20 cellular contexts compared by ENCODE assay signal in genomic region chr11:63709336-63709735, GRCh38. TPM values are rescaled to one million over a fixed set of nuclear protein-coding genes. Genes with fewer than 3 reads are reported as not detected.
A peak's percentile ranks its signal among the peaks of the same experiment; 100 is the strongest.
DNase-seq lines count a peak whose midpoint lies in the region; ATAC-seq, FAIRE-seq and TF ChIP-seq lines count a peak whose summit lies in the region.
"Had no signal": no experiment of that assay in that cellular context is flagged by ENCODE, and none has a peak within 500 bp of the region (broad histone marks: within the 10 kb centered on the region; RNA-seq: fewer than 3 reads in every experiment).

No MANE protein-coding gene starts in this region.

- no peak overlapping the region for H3K18ac ChIP-seq in IMR-90 (ENCODE audit: low read depth, low read length)

- H3K9me1 ChIP-seq in IMR-90 (ENCODE audit: insufficient read depth, low read length): no peaks in the 10 kb centered on the region
- no peaks in the 10 kb centered on the region for H3K9me1 ChIP-seq in endothelial cell of umbilical vein (replicated peaks; ENCODE audit: control insufficient read depth, extremely low read depth, insufficient read depth, low read length)

- no peak overlapping the region for H3K14ac ChIP-seq in IMR-90 (replicated peaks; ENCODE audit: low read depth, low read length)

- no peaks in the 10 kb centered on the region for H3K36me3 Mint-ChIP-seq in mesothelial cell of epicardium

- H3K4me2 ChIP-seq in IMR-90 (ENCODE audit: low read depth, low read length) (peak overlapping the region; percentile 34; the same call in 1 of the 2 replicates), endothelial cell of umbilical vein (ENCODE audit: insufficient read depth, low read length) (peak overlapping the region; percentile 93)
- H3K4me2 ChIP-seq: GM23338, KMS-11 had no signal

- in situ Hi-C loops in IMR-90 (cut with MboI; ENCODE audit: low sequenced_read_pairs) (no loop called here), GM13976 (cut with MboI; ENCODE audit: low sequenced_read_pairs, unreplicated experiment) (no loop called here)

- no peak overlapping the region for H3K4me3 Mint-ChIP-seq in mesothelial cell of epicardium
- H3K4me3 Mint-ChIP-seq: GM23338 had no signal

- H3K27ac Mint-ChIP-seq in mesothelial cell of epicardium: peak overlapping the region; percentile 53
- H3K27ac Mint-ChIP-seq: GM23338 had no signal

- ATAC-seq in IMR-90 (ENCODE audit: low read depth): no peak; the same call in 1 of the 2 replicates
- ATAC-seq: GM23338, HepG2 had no signal

- H3K9me3 ChIP-seq in IMR-90 (ENCODE audit: control insufficient read depth, insufficient read depth, low read length): no peaks in the 10 kb centered on the region
- no peaks in the 10 kb centered on the region for H3K9me3 ChIP-seq in endothelial cell of umbilical vein (replicated peaks; ENCODE audit: control insufficient read depth, insufficient read depth, low read length)
- H3K9me3 ChIP-seq in adrenal gland (replicated peaks in 1 of 3): no peaks in the 10 kb centered on the region

- no peak overlapping the region for H2BK15ac ChIP-seq in IMR-90 (ENCODE audit: low read depth, low read length)

- FAIRE-seq in endothelial cell of umbilical vein (lab: Jason Lieb, UNC) (no peak), GM12891 (lab: Jason Lieb, UNC) (no peak)
- FAIRE-seq: A204.1, HepG2 had no signal

- H3K4me1 ChIP-seq in IMR-90 (ENCODE audit: control insufficient read depth, insufficient read depth, low read length) (peaks cover 4% of the 10 kb centered on the region), endothelial cell of umbilical vein (ENCODE audit: control insufficient read depth, extremely low read depth, insufficient read depth, low read length) (peaks cover 24% of the 10 kb centered on the region), adrenal gland (replicated peaks in 1 of 2) (peaks cover 0 to 30% of the 10 kb centered on the region in 2 donors)

- H3K9ac ChIP-seq in IMR-90 (ENCODE audit: low read depth, low read length) (no peak overlapping the region), endothelial cell of umbilical vein (replicated peaks; ENCODE audit: extremely low read depth, insufficient read depth, low read length) (peak overlapping the region; percentile 45)
- H3K9ac ChIP-seq: KMS-11 had no signal

- TF ChIP-seq RAD21 in IMR-90 (IDR thresholded peaks at IDR 0.05; ENCODE audit: low read length): no peak

- no peak overlapping the region for H2AK9ac ChIP-seq in IMR-90 (replicated peaks; ENCODE audit: low read depth, low read length, poor library complexity)

- no CpG with 5 or more reads among the region's 3 CpGs for WGBS in IMR-90 (ENCODE audit: extremely low coverage in 2 of 2, insufficient read length in 1 of 2), 2 experiments
- 41 to 43% (median 42%) methylated on average over 3 of the region's 3 CpGs for WGBS in adrenal gland, 4 donors

- no peaks in the 10 kb centered on the region for H3K9me3 Mint-ChIP-seq in mesothelial cell of epicardium
- H3K9me3 Mint-ChIP-seq: GM23338 had no signal

- H3K36me3 ChIP-seq in IMR-90 (ENCODE audit: control insufficient read depth, insufficient read depth, low read length) (no peaks in the 10 kb centered on the region; the same call in 1 of the 2 replicates), endothelial cell of umbilical vein (ENCODE audit: control insufficient read depth in 2 of 2, extremely low read depth in 1 of 2, insufficient read depth in 2 of 2, low read length in 2 of 2) (no peaks in the 10 kb centered on the region), adrenal gland (replicated peaks in 1 of 2) (no peaks in the 10 kb centered on the region)

- POLR2A ChIA-PET in IMR-90 (lab: Charles Lee; ENCODE audit: unreplicated experiment): no interaction called here
- POLR2A ChIA-PET in endothelial cell of umbilical vein (lab: Charles Lee): no interaction called here

- H4K8ac ChIP-seq in IMR-90 (ENCODE audit: low read depth in 2 of 2, low read length in 2 of 2): no peak overlapping the region

- H3K4me3 ChIP-seq in IMR-90 (ENCODE audit: insufficient read depth, low read depth, low read length): no peak overlapping the region
- H3K4me3 ChIP-seq in endothelial cell of umbilical vein (replicated peaks in 1 of 3; ENCODE audit: insufficient read depth in 1 of 3, low read depth in 1 of 3, low read length in 3 of 3): peak overlapping the region in 1 of 3 experiments; percentile 32
- no peak overlapping the region for H3K4me3 ChIP-seq in adrenal gland
- H3K4me3 ChIP-seq: GM23338 had no signal

- H3K27me3 ChIP-seq in IMR-90 (ENCODE audit: control insufficient read depth, insufficient read depth, low read length): no peaks in the 10 kb centered on the region
- H3K27me3 ChIP-seq in endothelial cell of umbilical vein (ENCODE audit: control insufficient read depth in 2 of 2, insufficient read depth in 2 of 2, low read length in 2 of 2): no peaks in the 10 kb centered on the region
- no peaks in the 10 kb centered on the region for H3K27me3 ChIP-seq in adrenal gland

- no peak overlapping the region for H2BK20ac ChIP-seq in IMR-90 (ENCODE audit: low read depth, low read length)

- H3K23ac ChIP-seq in IMR-90 (ENCODE audit: low read depth, low read length): no peak overlapping the region

- CTCF ChIA-PET in IMR-90 (lab: Yijun Ruan, JAX) (interaction anchor here (0.6 kb wide), 2 partner anchors 11 to 15 kb away, joined by 3 to 6 read pairs; no protein-coding TSS in a partner anchor), endothelial cell of umbilical vein (lab: Charles Lee) (interaction anchor here (1.3 to 2.3 kb wide), 4 partner anchors 11 to 230 kb away, joined by 4 to 10 read pairs (median 6); partner anchors contain the start of gene ATL3)

- peaks cover 19% of the 10 kb centered on the region for H3K4me1 Mint-ChIP-seq in mesothelial cell of epicardium

- no peak overlapping the region for H2BK120ac ChIP-seq in IMR-90 (ENCODE audit: low read depth, low read length)

- no peaks in the 10 kb centered on the region for H3K27me3 Mint-ChIP-seq in mesothelial cell of epicardium (ENCODE audit: low read depth)

- H2AFZ ChIP-seq in IMR-90 (replicated peaks; ENCODE audit: low read length, poor library complexity) (no peak overlapping the region), endothelial cell of umbilical vein (ENCODE audit: low read depth, low read length) (no peak overlapping the region)
- H2AFZ ChIP-seq: GM23338 had no signal

- peaks cover 14 to 74% of the 10 kb centered on the region in 2 experiments for H3K79me1 ChIP-seq in IMR-90 (ENCODE audit: low read depth in 1 of 2, low read length in 2 of 2)

- peaks cover 50% of the 10 kb centered on the region for H3K79me2 ChIP-seq in endothelial cell of umbilical vein (ENCODE audit: control insufficient read depth, insufficient read depth, low read length)

- no peak overlapping the region for H3K27ac ChIP-seq in IMR-90 (ENCODE audit: insufficient read depth, low read length)
- H3K27ac ChIP-seq in endothelial cell of umbilical vein (ENCODE audit: insufficient read depth, low read depth, low read length): no peak overlapping the region
- H3K27ac ChIP-seq in adrenal gland: no peak overlapping the region
- H3K27ac ChIP-seq: KMS-11 had no signal

- no peak overlapping the region for H2AK5ac ChIP-seq in IMR-90 (ENCODE audit: low read depth, low read length)

- H4K20me1 ChIP-seq in IMR-90 (ENCODE audit: insufficient read depth, low read length): peaks cover 37% of the 10 kb centered on the region
- peaks cover 2% of the 10 kb centered on the region for H4K20me1 ChIP-seq in endothelial cell of umbilical vein (replicated peaks; ENCODE audit: control insufficient read depth, extremely low read depth, insufficient read depth, low read length)

- BruUV-seq in IMR-90 (replicated peaks; lab: Mats Ljungman, UMichigan) (no TSS peak), endothelial cell of umbilical vein (replicated peaks; lab: Mats Ljungman, UMichigan) (no TSS peak)

- peak; percentile 34 for DNase-seq in EH (ENCODE audit: low read depth)
- peak; percentile 18 for DNase-seq in IMR-90
- peak; percentile 62 for DNase-seq in endothelial cell of umbilical vein (ENCODE audit: low read depth, low spot score)
- no peak for DNase-seq in mesothelial cell of epicardium (ENCODE audit: low spot score in 2 of 2, unreplicated experiment in 2 of 2)
- no peak for DNase-seq in GM13976 (ENCODE audit: low spot score)
- no peak for DNase-seq in GM12891 (ENCODE audit: insufficient read length, low spot score)
- no peak for DNase-seq in posterior vena cava (ENCODE audit: low spot score)
- DNase-seq in adrenal gland: no peak
- DNase-seq: C1 segment of cervical spinal cord, DMS 273 treated with DMSO at 0.1 percent for 48 hours, NCI-H1048, NCI-H146, NCI-H2081 treated with DMSO at 0.1 percent for 48 hours, NCI-H510A, NCI-H774, PC-3 had no signal

- H4K91ac ChIP-seq in IMR-90 (ENCODE audit: insufficient read depth, low read depth, low read length): no peak overlapping the region

- H3K56ac ChIP-seq in IMR-90 (ENCODE audit: extremely low read depth, insufficient read depth, low read length): no peak overlapping the region

- no peak overlapping the region for H4K5ac ChIP-seq in IMR-90 (ENCODE audit: low read depth, low read length)

- intact Hi-C loops in IMR-90 (cut with micrococcal nuclease): no loop called here
- intact Hi-C loops in endothelial cell of umbilical vein (cut with micrococcal nuclease): no loop called here
- intact Hi-C loops in posterior vena cava (cut with DNase I): no loop called here
- intact Hi-C loops in adrenal gland (cut with DNase I): no loop called here

- H3K4ac ChIP-seq in IMR-90 (ENCODE audit: low read depth, low read length): no peak overlapping the region

- TF ChIP-seq CTCF in IMR-90 (conservative IDR thresholded peaks at IDR 0.05; ENCODE audit: low read depth, low read length): no peak
- no peak for TF ChIP-seq CTCF in endothelial cell of umbilical vein (IDR thresholded peaks at IDR 0.05; ENCODE audit: extremely low read depth in 1 of 2, insufficient read depth in 1 of 2, low read depth in 1 of 2, low read length in 2 of 2)
- no peak for TF ChIP-seq CTCF in mesothelial cell of epicardium (IDR thresholded peaks at IDR 0.05; ENCODE audit: unreplicated experiment)
- TF ChIP-seq CTCF in GM13976 (IDR thresholded peaks at IDR 0.05; ENCODE audit: borderline replicate concordance, control extremely low read depth, extremely low read depth, insufficient read depth, missing control alignments): no peak
- TF ChIP-seq CTCF in adrenal gland (IDR thresholded peaks at IDR 0.05): no peak

- dilution Hi-C loops in IMR-90 (cut with HindIII; ENCODE audit: low sequenced_read_pairs, unreplicated experiment) (no loop called here), endothelial cell of umbilical vein (cut with MboI; ENCODE audit: extremely low pct_ligation_motif_present, low sequenced_read_pairs) (no loop called here)

- no peak overlapping the region for H2BK5ac ChIP-seq in IMR-90 (ENCODE audit: low read depth, low read length, poor library complexity, severe bottlenecking)

- TF ChIP-seq POLR2A in IMR-90 (IDR thresholded peaks at IDR 0.05; ENCODE audit: low read depth, low read length) (no peak), endothelial cell of umbilical vein (IDR thresholded peaks at IDR 0.05; ENCODE audit: low read depth, low read length) (no peak), GM12891 (IDR thresholded peaks at IDR 0.05; ENCODE audit: low read depth, low read length) (no peak), adrenal gland (IDR thresholded peaks at IDR 0.05) (no peak)

RNA-seq across cellular contexts. Expression of gene RTN3, which starts 28.0 kb away (rescaled TPM):
- total RNA-seq in IMR-90 (2012; rRNA removed) (31.2 and 42.5 TPM in 2 replicates), endothelial cell of umbilical vein (109 and 112 TPM in 2 replicates), mesothelial cell of epicardium (92.4 to 93.5 TPM (median 93.2 TPM) in 3 replicates), posterior vena cava (10 to 100 TPM; 80.3 to 88.4 TPM), adrenal gland (100 to 1,000 TPM in 4 of 8 donors, 10 to 100 TPM in 4; 76.7 to 174 (median 106) TPM)
- polyA plus RNA-seq in IMR-90 (2012; rRNA removed) (56.2 and 64.6 TPM in 2 replicates), endothelial cell of umbilical vein (90.6 and 93.6 TPM in 2 replicates), adrenal gland (100 to 1,000 TPM in 1 of 3 donors, 10 to 100 TPM in 2; 42.5 to 117 (median 83.2) TPM)
- polyA plus RNA-seq in IMR-90 (2012; cell fraction: cytosol; rRNA removed): 19.4 and 71.2 TPM in 2 replicates
- polyA plus RNA-seq in IMR-90 (2012; cell fraction: nucleus; rRNA removed; ENCODE audit: low replicate concordance): 27.1 and 31.9 TPM in 2 replicates
- 91.9 and 94.6 TPM in 2 replicates for polyA plus RNA-seq in endothelial cell of umbilical vein (2011; cell fraction: cytosol; rRNA removed)
- polyA plus RNA-seq in endothelial cell of umbilical vein (2011; cell fraction: nucleus; rRNA removed): 39.7 and 47.2 TPM in 2 replicates
- polyA plus RNA-seq in endothelial cell of umbilical vein (2012): 121 and 132 TPM in 2 replicates
- polyA minus RNA-seq in endothelial cell of umbilical vein: 104 and 109 TPM in 2 replicates
- polyA minus RNA-seq in endothelial cell of umbilical vein (2011; cell fraction: cytosol; rRNA and poly(A)+ RNA removed): 168 TPM
- polyA minus RNA-seq in endothelial cell of umbilical vein (2011; cell fraction: nucleus; rRNA and poly(A)+ RNA removed): 29.4 and 37.2 TPM in 2 replicates
- polyA plus RNA-seq in GM12891 (2012; ENCODE audit: low read depth, missing spikeins): 33.7 TPM

RNA-seq across cellular contexts. Expression of gene ATL3, which starts 38.2 kb away (rescaled TPM):
- 131 and 132 TPM in 2 replicates for total RNA-seq in IMR-90 (2012; rRNA removed)
- polyA plus RNA-seq in IMR-90 (2012; rRNA removed): 16.1 and 19.9 TPM in 2 replicates
- 6.9 and 7.3 TPM in 2 replicates for polyA plus RNA-seq in IMR-90 (2012; cell fraction: cytosol; rRNA removed)
- polyA plus RNA-seq in IMR-90 (2012; cell fraction: nucleus; rRNA removed; ENCODE audit: low replicate concordance): 5.0 and 13.6 TPM in 2 replicates
- total RNA-seq in endothelial cell of umbilical vein: 70.0 and 70.2 TPM in 2 replicates
- polyA plus RNA-seq in endothelial cell of umbilical vein: 21.7 and 25.0 TPM in 2 replicates
- polyA plus RNA-seq in endothelial cell of umbilical vein (2011; cell fraction: cytosol; rRNA removed): 21.7 and 23.3 TPM in 2 replicates
- polyA plus RNA-seq in endothelial cell of umbilical vein (2011; cell fraction: nucleus; rRNA removed): 15.1 and 20.7 TPM in 2 replicates
- 24.3 and 33.7 TPM in 2 replicates for polyA plus RNA-seq in endothelial cell of umbilical vein (2012)
- polyA minus RNA-seq in endothelial cell of umbilical vein: 70.1 and 80.3 TPM in 2 replicates
- polyA minus RNA-seq in endothelial cell of umbilical vein (2011; cell fraction: cytosol; rRNA and poly(A)+ RNA removed): 45.2 TPM
- polyA minus RNA-seq in endothelial cell of umbilical vein (2011; cell fraction: nucleus; rRNA and poly(A)+ RNA removed): 13.4 and 21.4 TPM in 2 replicates
- 19.6 to 21.6 TPM (median 20.0 TPM) in 3 replicates for total RNA-seq in mesothelial cell of epicardium
- 8.0 TPM for polyA plus RNA-seq in GM12891 (2012; ENCODE audit: low read depth, missing spikeins)
- total RNA-seq in posterior vena cava: 100 to 1,000 TPM; 208 to 264 TPM
- 100 to 1,000 TPM in 1 of 8 donors, 10 to 100 TPM in 7; 52.3 to 110 (median 75.7) TPM for total RNA-seq in adrenal gland
- 10 to 100 TPM; 12.3 to 33.6 (median 13.3) TPM for polyA plus RNA-seq in adrenal gland
- total RNA-seq: HepG2 had no signal
- polyA plus RNA-seq: HepG2 had no signal

RNA-seq across cellular contexts. Expression of gene ZFTA, which starts 59.2 kb away (rescaled TPM):
- 5.4 and 7.2 TPM in 2 replicates for total RNA-seq in IMR-90 (2012; rRNA removed)
- polyA plus RNA-seq in IMR-90 (2012; rRNA removed): 8.1 and 8.8 TPM in 2 replicates
- polyA plus RNA-seq in IMR-90 (2012; cell fraction: cytosol; rRNA removed): 8.8 and 10.1 TPM in 2 replicates
- 17.0 and 22.1 TPM in 2 replicates for polyA plus RNA-seq in IMR-90 (2012; cell fraction: nucleus; rRNA removed; ENCODE audit: low replicate concordance)
- total RNA-seq in endothelial cell of umbilical vein: 25.2 and 32.0 TPM in 2 replicates
- 9.9 and 10.5 TPM in 2 replicates for polyA plus RNA-seq in endothelial cell of umbilical vein
- 7.3 and 9.3 TPM in 2 replicates for polyA plus RNA-seq in endothelial cell of umbilical vein (2011; cell fraction: cytosol; rRNA removed)
- polyA plus RNA-seq in endothelial cell of umbilical vein (2011; cell fraction: nucleus; rRNA removed): 26.9 and 27.3 TPM in 2 replicates
- polyA plus RNA-seq in endothelial cell of umbilical vein (2012): 15.5 and 19.3 TPM in 2 replicates
- polyA minus RNA-seq in endothelial cell of umbilical vein: 8.2 and 10.5 TPM in 2 replicates
- polyA minus RNA-seq in endothelial cell of umbilical vein (2011; cell fraction: cytosol; rRNA and poly(A)+ RNA removed): 12.8 TPM
- 5.7 and 8.3 TPM in 2 replicates for polyA minus RNA-seq in endothelial cell of umbilical vein (2011; cell fraction: nucleus; rRNA and poly(A)+ RNA removed)
- total RNA-seq in mesothelial cell of epicardium: 56.8 to 62.1 TPM (median 58.5 TPM) in 3 replicates
- polyA plus RNA-seq in GM12891 (2012; ENCODE audit: low read depth, missing spikeins): 1.5 TPM
- total RNA-seq in posterior vena cava: 10 to 100 TPM; 13.0 to 21.8 TPM
- 10 to 100 TPM in 7 of 8 donors, 1 to 10 TPM in 1; 8.1 to 20.2 (median 15.4) TPM for total RNA-seq in adrenal gland
- 10 to 100 TPM in 2 of 3 donors, 1 to 10 TPM in 1; 3.6 to 15.9 (median 10.3) TPM for polyA plus RNA-seq in adrenal gland

Comparison
In these comparisons a context has a peak if more than half of its experiments do, and no peak if none do; other contexts are left out.
1. DNase-seq: peak in EH (single experiment), IMR-90 (single experiment) and endothelial cell of umbilical vein (single experiment); none in mesothelial cell of epicardium (0 of 2), GM13976 (single experiment), GM12891 (single experiment), posterior vena cava (single experiment) and adrenal gland (0 of 7).